ENCODE assay signal across 9 cellular contexts in the genomic region with DNA sequence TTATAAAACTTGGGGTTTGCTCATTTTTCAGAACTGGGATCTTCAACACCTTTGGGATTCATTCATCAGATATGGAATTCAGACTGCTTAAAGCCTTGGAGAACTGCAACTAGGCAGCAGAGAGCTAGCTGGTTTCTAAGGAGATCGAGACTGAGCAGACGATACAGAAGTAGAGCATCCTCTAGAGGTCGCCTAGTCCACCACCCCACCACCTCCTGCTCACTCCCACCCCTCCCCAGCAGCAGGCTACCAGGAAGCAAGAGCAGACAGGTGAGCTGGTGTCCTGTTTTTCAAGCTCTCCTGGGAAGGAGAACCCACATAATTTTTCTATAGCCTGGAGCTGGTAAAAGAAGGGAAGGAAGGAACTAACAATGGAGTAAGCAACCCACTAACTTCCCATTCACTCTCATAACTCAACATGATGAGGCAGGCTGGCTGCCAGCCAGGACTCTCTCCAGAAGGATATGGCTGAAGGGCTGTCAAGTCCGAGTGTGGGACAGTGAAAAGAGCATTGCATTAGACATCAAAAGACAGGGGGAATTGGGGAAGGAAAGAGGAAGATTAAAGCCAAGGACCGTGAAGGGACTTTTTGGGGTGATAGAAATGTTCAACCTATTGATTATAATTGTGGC. TPM values are rescaled to one million over a fixed set of nuclear protein-coding genes. Genes with fewer than 3 reads are reported as not detected.
A peak's percentile ranks its signal among the peaks of the same experiment; 100 is the strongest.
DNase-seq lines count a peak whose midpoint lies in the region; ATAC-seq, FAIRE-seq and TF ChIP-seq lines count a peak whose summit lies in the region.
"Not testable (repeated sequence)": the region's sequence is repeated elsewhere in the genome, so short reads cannot be mapped to it uniquely, and the experiment has no call there.
"Had no signal": no experiment of that assay in that cellular context is flagged by ENCODE, and none has a peak within 500 bp of the region (broad histone marks: within the 10 kb centered on the region; RNA-seq: fewer than 3 reads in every experiment).

No MANE protein-coding gene starts in this region.

- H2BK15ac ChIP-seq in mesendoderm (replicated peaks; ENCODE audit: low read depth), result not testable (repeated sequence)

- not testable (repeated sequence) for H3K4me3 ChIP-seq in heart right ventricle; mesendoderm (ENCODE audit: low read length)

- intact Hi-C loops in heart right ventricle (cut with DNase I), result not testable (repeated sequence)

- H3K56ac ChIP-seq in mesendoderm (ENCODE audit: low read length), result not testable (repeated sequence)

- H3K36me3 Mint-ChIP-seq in activated naive CD8-positive, alpha-beta T cell treated with anti-CD3 and anti-CD28 coated beads, Interleukin-2, amount 50 U/mL, for 24 hours (ENCODE audit: low read depth), result not testable (repeated sequence)

- H4K5ac ChIP-seq in mesendoderm (ENCODE audit: low read length), result not testable (repeated sequence)

- H3K4me1 Mint-ChIP-seq in activated naive CD8-positive, alpha-beta T cell treated with anti-CD3 and anti-CD28 coated beads, Interleukin-2, amount 50 U/mL, for 24 hours, result not testable (repeated sequence)

- H3K79me2 ChIP-seq in mesendoderm (ENCODE audit: control insufficient read depth, insufficient read depth, low read length), result not testable (repeated sequence)

- DNase-seq in RCC 7860 (ENCODE audit: low spot score), result peak; percentile 1
- DNase-seq in activated naive CD8-positive, alpha-beta T cell treated with anti-CD3 and anti-CD28 coated beads, Interleukin-2, amount 50 U/mL, for 24 hours; heart right ventricle: not testable (repeated sequence)
- peak; percentile 2 for DNase-seq in mesendoderm

- peak; percentile 85 for ATAC-seq in GM18867 (IDR thresholded peaks at IDR 0.05; ENCODE audit: unreplicated experiment)
- ATAC-seq in GM21786 (IDR thresholded peaks at IDR 0.05; ENCODE audit: unreplicated experiment), result peak; percentile 66
- peak; percentile 64 for ATAC-seq in HG03039 (IDR thresholded peaks at IDR 0.05; ENCODE audit: unreplicated experiment)
- peak; percentile 76 for ATAC-seq in activated naive CD8-positive, alpha-beta T cell treated with anti-CD3 and anti-CD28 coated beads, Interleukin-2, amount 50 U/mL, for 24 hours
- ATAC-seq in heart right ventricle, result peak; percentile 64 to 92 (median 82)

- not testable (repeated sequence) for H3K27me3 Mint-ChIP-seq in activated naive CD8-positive, alpha-beta T cell treated with anti-CD3 and anti-CD28 coated beads, Interleukin-2, amount 50 U/mL, for 24 hours

- H3K23ac ChIP-seq in mesendoderm (ENCODE audit: low read length), result not testable (repeated sequence)

- not testable (repeated sequence) for H3K27ac ChIP-seq in heart right ventricle; mesendoderm (ENCODE audit: low read depth, low read length)

- not testable (repeated sequence) for H3K27ac Mint-ChIP-seq in activated naive CD8-positive, alpha-beta T cell treated with anti-CD3 and anti-CD28 coated beads, Interleukin-2, amount 50 U/mL, for 24 hours

- not testable (repeated sequence) for H3K79me1 ChIP-seq in mesendoderm (ENCODE audit: low read length)

- not testable (repeated sequence) for H2BK5ac ChIP-seq in mesendoderm (ENCODE audit: low read length)

- H3K9me3 ChIP-seq in heart right ventricle, result not testable (repeated sequence)

- H3K9me3 Mint-ChIP-seq in activated naive CD8-positive, alpha-beta T cell treated with anti-CD3 and anti-CD28 coated beads, Interleukin-2, amount 50 U/mL, for 24 hours, result not testable (repeated sequence)

- not testable (repeated sequence) for H2BK120ac ChIP-seq in mesendoderm (ENCODE audit: low read depth, low read length)

- H3K9ac ChIP-seq in mesendoderm (ENCODE audit: low read length), result not testable (repeated sequence)

- H3K4me3 Mint-ChIP-seq in activated naive CD8-positive, alpha-beta T cell treated with anti-CD3 and anti-CD28 coated beads, Interleukin-2, amount 50 U/mL, for 24 hours, result not testable (repeated sequence)

- not testable (repeated sequence) for H3K4me2 ChIP-seq in mesendoderm (ENCODE audit: low read length)

- H3K18ac ChIP-seq in mesendoderm (ENCODE audit: low read length), result not testable (repeated sequence)

- WGBS in heart right ventricle, 2 donors, result 27 to 49% methylated on average over 2 of the region's 5 CpGs
- WGBS in mesendoderm (ENCODE audit: extremely low coverage, insufficient coverage, low lambda C conversion rate), result no CpG with 5 or more reads among the region's 5 CpGs

- H2AK5ac ChIP-seq in mesendoderm (ENCODE audit: low read length), result not testable (repeated sequence)

- H3K4ac ChIP-seq in mesendoderm (ENCODE audit: low read depth, low read length), result not testable (repeated sequence)

- not testable (repeated sequence) for TF ChIP-seq CTCF in heart right ventricle (IDR thresholded peaks at IDR 0.05)

- not testable (repeated sequence) for FAIRE-seq in RCC 7860 (lab: Jason Lieb, UNC)

- not testable (repeated sequence) for H3K4me1 ChIP-seq in heart right ventricle; mesendoderm (ENCODE audit: control insufficient read depth, low read depth, low read length)

- not testable (repeated sequence) for H3K27me3 ChIP-seq in heart right ventricle; mesendoderm (ENCODE audit: insufficient read depth, low read length, poor library complexity)

- H3K36me3 ChIP-seq in heart right ventricle; mesendoderm (ENCODE audit: control insufficient read depth, insufficient read depth, low read length): not testable (repeated sequence)

- H4K8ac ChIP-seq in mesendoderm (ENCODE audit: low read depth, low read length), result not testable (repeated sequence)

RNA-seq across cellular contexts. Expression of a gene that starts 29.8 kb away (rescaled TPM):
- 10 to 100 TPM in 3 of 10 donors, 1 to 10 TPM in 7; 7.6 to 14.0 (median 9.7) TPM for total RNA-seq in heart right ventricle
- polyA plus RNA-seq in heart right ventricle, result 1 to 10 TPM; 3.5 to 4.9 TPM
- 13.1 TPM for polyA plus RNA-seq in mesendoderm (2013, experiment 1 of 2)
- polyA plus RNA-seq in mesendoderm (2013, experiment 2 of 2), result 13.0 TPM

RNA-seq across cellular contexts. Expression of a gene that starts 30.5 kb away (rescaled TPM):
- under 1 TPM in 1 of 10 donors, not detected in 9; 0.32 TPM for total RNA-seq in heart right ventricle
- under 1 TPM; 0.09 to 0.29 TPM for polyA plus RNA-seq in heart right ventricle
- 8.2 TPM for polyA plus RNA-seq in mesendoderm (2013, experiment 1 of 2)
- polyA plus RNA-seq in mesendoderm (2013, experiment 2 of 2), result 8.1 TPM
- total RNA-seq: ascending aorta, kidney had no signal
